Comparison of ENCODE assay signal across 21 cellular contexts in genomic region chr4:150896513-150896912, GRCh38.
"Had no signal": no experiment of that assay in that cellular context is flagged by ENCODE, and none has a peak within 500 bp of the region (broad histone marks: within the 10 kb centered on the region; RNA-seq: fewer than 3 reads in every experiment).

No MANE protein-coding gene starts in this region.

- ATAC-seq: activated CD4-positive, CD25-positive, alpha-beta regulatory T cell treated with anti-CD3 and anti-CD28 coated beads, Interleukin-2, amount 50 U/mL, for 24 hours; activated CD8-positive, alpha-beta T cell treated with anti-CD3 and anti-CD28 coated beads, Interleukin-2, amount 10 ng/mL, durations not matched to agents 7 days and 5 days; esophagus mucosa; gastrocnemius medialis; stimulated activated naive B cell treated with anti-CD40 and anti-IgM and Interleukin-4, amounts not matched to agents 10 μg/mL and 1 μg/mL and 100 μg/mL, for 72 hours; upper lobe of right lung had no signal

- H3K4me3 ChIP-seq: gastrocnemius medialis, left lung, sigmoid colon, spleen, upper lobe of right lung had no signal

- H3K27me3 Mint-ChIP-seq: activated CD4-positive, alpha-beta T cell treated with anti-CD3 and anti-CD28 coated beads, Interleukin-2, amount 10 ng/mL, durations not matched to agents 7 days and 5 days; activated T-cell treated with anti-CD3 and anti-CD28 coated beads, Interleukin-2, amount 50 U/mL, for 24 hours; stimulated activated naive B cell treated with anti-CD40 and anti-IgM and Interleukin-4, amounts not matched to agents 10 μg/mL and 1 μg/mL and 100 μg/mL, for 72 hours had no signal

- H3K27me3 ChIP-seq: brain microvascular endothelial cell, gastrocnemius medialis, left lung, sigmoid colon, spleen, upper lobe of right lung had no signal

- H3K4me3 Mint-ChIP-seq: activated CD4-positive, alpha-beta T cell treated with anti-CD3 and anti-CD28 coated beads, Interleukin-2, amount 10 ng/mL, durations not matched to agents 7 days and 5 days; activated CD8-positive, alpha-beta T cell treated with anti-CD3 and anti-CD28 coated beads, Interleukin-2, amount 10 ng/mL, durations not matched to agents 7 days and 5 days; activated naive CD4-positive, alpha-beta T cell treated with anti-CD3 and anti-CD28 coated beads for 36 hours; activated T-cell treated with anti-CD3 and anti-CD28 coated beads, Interleukin-2, amount 50 U/mL, for 24 hours; nephron; stimulated activated naive B cell treated with anti-CD40 and anti-IgM and Interleukin-4, amounts not matched to agents 10 μg/mL and 1 μg/mL and 100 μg/mL, for 72 hours had no signal

- H3K4me1 ChIP-seq: gastrocnemius medialis, sigmoid colon, spleen, upper lobe of right lung had no signal

- H3K9me3 Mint-ChIP-seq: activated CD4-positive, alpha-beta T cell treated with anti-CD3 and anti-CD28 coated beads, Interleukin-2, amount 10 ng/mL, durations not matched to agents 7 days and 5 days; activated T-cell treated with anti-CD3 and anti-CD28 coated beads, Interleukin-2, amount 50 U/mL, for 24 hours; activated T-helper 2 cell treated with anti-CD3 and anti-CD28 coated beads, Interferon-gamma antibody, Interleukin-2, Interleukin-4, amounts not matched to agents 10 μg/mL and 5 μg/mL and 100 μg/mL, durations not matched to agents 14 hours and 24 hours and 36 hours; nephron; stimulated activated naive B cell treated with anti-CD40 and anti-IgM and Interleukin-4, amounts not matched to agents 10 μg/mL and 1 μg/mL and 100 μg/mL, for 72 hours had no signal

- DNase-seq: activated CD4-positive, alpha-beta T cell treated with anti-CD3 and anti-CD28 coated beads, Interleukin-2, amount 10 ng/mL, durations not matched to agents 7 days and 5 days; activated CD8-positive, alpha-beta T cell treated with anti-CD3 and anti-CD28 coated beads, Interleukin-2, amount 10 ng/mL, durations not matched to agents 7 days and 5 days; activated naive CD4-positive, alpha-beta T cell treated with anti-CD3 and anti-CD28 coated beads for 36 hours; activated T-cell treated with anti-CD3 and anti-CD28 coated beads, Interleukin-2, amount 50 U/mL, for 24 hours; aorta; brain microvascular endothelial cell; effector CD4-positive, alpha-beta T cell; gastrocnemius medialis; head of caudate nucleus; left lung; midbrain; nucleus accumbens; sigmoid colon; spleen; stimulated activated CD4-positive, alpha-beta T cell treated with anti-CD3 and anti-CD28 coated beads, Interleukin-4, amount 100 ng/mL, for 4 hours; stimulated activated naive B cell treated with anti-CD40 and anti-IgM and Interleukin-4, amounts not matched to agents 10 μg/mL and 1 μg/mL and 100 μg/mL, for 72 hours; upper lobe of right lung had no signal

- H3K4me1 Mint-ChIP-seq: activated CD4-positive, alpha-beta T cell treated with anti-CD3 and anti-CD28 coated beads, Interleukin-2, amount 10 ng/mL, durations not matched to agents 7 days and 5 days; nephron; stimulated activated naive B cell treated with anti-CD40 and anti-IgM and Interleukin-4, amounts not matched to agents 10 μg/mL and 1 μg/mL and 100 μg/mL, for 72 hours had no signal

- H3K36me3 ChIP-seq: brain microvascular endothelial cell, left lung had no signal

- H3K27ac Mint-ChIP-seq: activated CD4-positive, alpha-beta T cell treated with anti-CD3 and anti-CD28 coated beads, Interleukin-2, amount 10 ng/mL, durations not matched to agents 7 days and 5 days; activated CD8-positive, alpha-beta T cell treated with anti-CD3 and anti-CD28 coated beads, Interleukin-2, amount 10 ng/mL, durations not matched to agents 7 days and 5 days; activated naive CD4-positive, alpha-beta T cell treated with anti-CD3 and anti-CD28 coated beads for 36 hours; activated T-cell treated with anti-CD3 and anti-CD28 coated beads, Interleukin-2, amount 50 U/mL, for 24 hours; activated T-helper 2 cell treated with anti-CD3 and anti-CD28 coated beads, Interferon-gamma antibody, Interleukin-2, Interleukin-4, amounts not matched to agents 10 μg/mL and 5 μg/mL and 100 μg/mL, durations not matched to agents 14 hours and 24 hours and 36 hours; nephron had no signal

- H3K27ac ChIP-seq: brain microvascular endothelial cell, gastrocnemius medialis, left lung, sigmoid colon, spleen, upper lobe of right lung had no signal

- H3K9me3 ChIP-seq: gastrocnemius medialis, left lung, sigmoid colon, spleen, upper lobe of right lung had no signal
